1 cellular context compared by ENCODE assay signal in the genomic region with DNA sequence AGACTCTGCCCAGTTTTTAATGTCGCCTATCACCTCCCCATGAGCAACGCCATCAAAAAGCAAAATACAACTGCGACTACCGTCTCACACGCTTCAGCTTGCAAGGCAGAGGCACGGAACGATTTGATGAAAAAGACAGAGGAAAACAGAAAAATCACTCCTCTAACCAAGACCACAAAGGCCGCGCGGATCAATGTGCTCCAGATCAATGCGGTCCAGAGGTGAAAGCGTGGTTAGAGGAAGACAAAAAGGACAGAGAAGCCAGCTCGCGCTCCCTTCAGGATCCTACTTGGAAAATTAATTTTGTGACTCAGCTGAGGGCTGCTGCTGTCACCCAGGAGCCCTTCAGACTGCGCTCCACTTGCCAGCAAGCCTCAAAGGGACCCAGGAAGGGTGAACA.
TF ChIP-seq lines count a peak whose summit lies in the region.

No MANE protein-coding gene starts in this region.

TF ChIP-seq in H1, 55 proteins besides CTCF, POLR2A, EP300 and RAD21 (continued from another document):
- no peak for TF ChIP-seq ATF2 (IDR thresholded peaks at IDR 0.05; ENCODE audit: low read length)
- TF ChIP-seq JUND (IDR thresholded peaks at IDR 0.05; ENCODE audit: low read length), result no peak
- no peak for TF ChIP-seq CREB1 (IDR thresholded peaks at IDR 0.05)
- TF ChIP-seq GTF2F1 (IDR thresholded peaks at IDR 0.05; ENCODE audit: borderline replicate concordance, low read depth, low read length), result no peak
- no peak for TF ChIP-seq CEBPB (IDR thresholded peaks at IDR 0.05; ENCODE audit: low read depth, low read length)
- TF ChIP-seq EGR1 (IDR thresholded peaks at IDR 0.05; ENCODE audit: borderline replicate concordance, low read depth, low read length), result no peak
- TF ChIP-seq HDAC6 (IDR thresholded peaks at IDR 0.05; ENCODE audit: low read depth, low read length), result no peak
- no peak for TF ChIP-seq FOSL1 (IDR thresholded peaks at IDR 0.05; ENCODE audit: insufficient read depth, low read depth, low read length)
